Comparison of ENCODE assay signal across 8 cellular contexts in the genomic region with DNA sequence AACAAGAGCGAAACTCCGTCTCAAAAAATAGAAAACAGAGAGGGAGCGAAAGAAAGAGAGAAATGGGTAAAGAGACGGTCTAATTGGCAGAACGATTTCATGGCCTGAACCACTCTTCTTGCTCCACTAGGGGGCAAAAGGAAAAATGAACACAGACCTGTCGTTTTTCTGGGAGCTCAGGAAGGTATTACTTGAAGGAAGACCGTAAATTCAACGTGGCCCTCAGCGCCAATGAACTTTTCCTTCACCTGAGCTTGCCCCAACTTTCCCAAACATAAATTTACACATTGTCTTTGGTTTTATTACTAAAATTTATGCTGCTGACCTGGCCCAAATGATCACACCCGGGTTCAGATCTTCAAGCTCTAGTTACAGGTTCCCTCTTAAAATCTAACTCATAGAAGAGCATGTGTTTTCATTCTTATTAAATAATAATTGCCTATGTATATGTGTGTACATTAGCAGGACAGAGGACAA.
DNase-seq lines count a peak whose midpoint lies in the region; ATAC-seq and TF ChIP-seq lines count a peak whose summit lies in the region.

No MANE protein-coding gene starts in this region.

- no peak overlapping the region for H3K9ac ChIP-seq in KMS-11

- H3K27me3 ChIP-seq in KMS-11 (ENCODE audit: insufficient read depth, low read depth): no peaks in the 10 kb centered on the region
- H3K27me3 ChIP-seq in adrenal gland: no peaks in the 10 kb centered on the region
- no peaks in the 10 kb centered on the region for H3K27me3 ChIP-seq in kidney epithelial cell (ENCODE audit: control insufficient read depth, insufficient read depth, low read length)
- no peaks in the 10 kb centered on the region for H3K27me3 ChIP-seq in vagina

- ATAC-seq in HG02571 (IDR thresholded peaks at IDR 0.05; ENCODE audit: unreplicated experiment): no peak

- WGBS in adrenal gland, 4 donors: 33 to 50% (median 41%) methylated on average over 10 of the region's 10 CpGs

- TF ChIP-seq CTCF in KMS-11 (conservative IDR thresholded peaks at IDR 0.05; ENCODE audit: low read depth, low read length) (peak; percentile 72), adrenal gland (IDR thresholded peaks at IDR 0.05) (peak; percentile 60 to 70 (median 67)), kidney epithelial cell (IDR thresholded peaks at IDR 0.05; ENCODE audit: insufficient read depth, low read length, poor library complexity, severe bottlenecking) (peak; percentile 69), vagina (IDR thresholded peaks at IDR 0.05) (peak; percentile 30 to 34 (median 31))

- H4K20me1 ChIP-seq in KMS-11 (ENCODE audit: insufficient read depth): no peaks in the 10 kb centered on the region

- H2AFZ ChIP-seq in KMS-11 (ENCODE audit: low read depth): no peak overlapping the region

- H3K79me2 ChIP-seq in KMS-11 (ENCODE audit: insufficient read depth, low read depth): no peaks in the 10 kb centered on the region

- H3K9me3 ChIP-seq in adrenal gland (replicated peaks in 1 of 3) (no peaks in the 10 kb centered on the region), vagina (no peaks in the 10 kb centered on the region)

- H3K4me1 ChIP-seq in KMS-11 (ENCODE audit: low read depth, poor library complexity, severe bottlenecking) (peaks cover 10% of the 10 kb centered on the region), adrenal gland (replicated peaks in 1 of 2) (peaks cover 8 to 12% of the 10 kb centered on the region in 2 donors), vagina (peaks cover 8% of the 10 kb centered on the region)

- DNase-seq in DMS 273 (lab: John Stamatoyannopoulos, UW; ENCODE audit: unreplicated experiment): peak; percentile 71
- no peak for DNase-seq in DMS 273 treated with DMSO at 0.1 percent for 48 hours (lab: John Stamatoyannopoulos, UW)
- DNase-seq in adrenal gland: peak in 6 of 7 donors; percentile 19 to 58 (median 28)
- no peak for DNase-seq in kidney epithelial cell (ENCODE audit: low read depth)
- DNase-seq in vagina (ENCODE audit: extremely low spot score in 2 of 2): no peak
- no peak for DNase-seq in NCI-H1436 (lab: John Stamatoyannopoulos, UW)

- H3K36me3 ChIP-seq in KMS-11 (ENCODE audit: insufficient read depth) (no peaks in the 10 kb centered on the region), adrenal gland (replicated peaks in 1 of 2) (no peaks in the 10 kb centered on the region), kidney epithelial cell (ENCODE audit: control insufficient read depth, insufficient read depth, low read length) (no peaks in the 10 kb centered on the region), vagina (no peaks in the 10 kb centered on the region)

- no peak overlapping the region for H3K4me3 ChIP-seq in KMS-11 (IDR thresholded peaks at IDR 0.05; ENCODE audit: insufficient read depth, low read depth, low read length)
- H3K4me3 ChIP-seq in adrenal gland: no peak overlapping the region
- no peak overlapping the region for H3K4me3 ChIP-seq in kidney epithelial cell (ENCODE audit: low read depth, low read length)
- no peak overlapping the region for H3K4me3 ChIP-seq in vagina

- TF ChIP-seq POLR2A in adrenal gland (IDR thresholded peaks at IDR 0.05) (no peak), vagina (IDR thresholded peaks at IDR 0.05) (no peak)

- H3K4me2 ChIP-seq in KMS-11: no peak overlapping the region

- intact Hi-C loops in adrenal gland (cut with DNase I): loop anchor here (5.0 to 10.0 kb wide), 2 partner anchors 381 to 384 kb away; no protein-coding TSS in a partner anchor
- intact Hi-C loops in vagina (cut with DNase I): no loop called here

- H3K27ac ChIP-seq in KMS-11: no peak overlapping the region
- H3K27ac ChIP-seq in adrenal gland: no peak overlapping the region
- H3K27ac ChIP-seq in vagina: no peak overlapping the region

Comparison
In these comparisons a context has a peak if more than half of its experiments do, and no peak if none do; other contexts are left out.
1. DNase-seq: peak in DMS 273 (single experiment) and adrenal gland (6 of 7); none in DMS 273 treated with DMSO at 0.1 percent for 48 hours (single experiment), kidney epithelial cell (single experiment), vagina (0 of 2) and NCI-H1436 (single experiment).
2. Peak in every context shown above with its lines, with median percentiles within 50 percentile points of each other: CTCF ChIP-seq.